9 cellular contexts compared by ENCODE assay signal in the genomic region with DNA sequence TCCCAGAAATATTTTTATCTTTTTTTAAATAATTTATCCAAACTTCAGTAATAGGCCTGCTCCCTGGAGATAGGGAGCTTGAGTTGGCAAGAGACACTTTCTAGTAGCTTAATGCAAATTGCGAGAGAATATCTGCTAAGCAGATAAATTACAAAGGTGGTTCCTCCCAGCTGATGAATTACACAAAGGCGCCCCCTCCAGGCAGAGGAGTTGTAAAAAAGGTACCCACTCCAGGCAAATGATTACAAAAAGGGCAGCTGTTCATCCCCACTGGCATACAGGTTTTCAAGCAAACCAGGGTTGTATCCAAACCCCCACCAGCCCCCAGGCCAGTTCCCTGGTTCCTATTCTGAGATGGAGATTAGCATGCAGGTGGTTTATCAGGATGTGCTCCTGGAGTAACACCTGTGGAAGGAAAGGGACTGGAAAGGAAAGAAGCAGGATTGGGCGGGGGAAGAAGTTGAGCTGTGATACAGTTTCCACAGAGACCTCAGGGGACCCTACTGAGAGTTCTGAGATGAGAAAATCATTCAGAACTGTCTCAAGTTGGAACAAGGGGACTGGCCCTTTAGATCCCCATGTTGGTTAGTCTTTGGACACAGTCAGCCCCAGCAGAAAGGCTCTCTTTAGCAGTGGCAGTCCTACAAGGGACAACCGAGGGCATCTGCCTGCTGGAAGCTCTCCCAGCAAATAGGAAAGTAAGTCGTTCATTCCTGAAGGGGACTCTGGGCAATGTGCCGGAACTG. TPM values are rescaled to one million over a fixed set of nuclear protein-coding genes. Genes with fewer than 3 reads are reported as not detected.
DNase-seq lines count a peak whose midpoint lies in the region; ATAC-seq and TF ChIP-seq lines count a peak whose summit lies in the region.
"Had no signal": no experiment of that assay in that cellular context is flagged by ENCODE, and none has a peak within 500 bp of the region (broad histone marks: within the 10 kb centered on the region; RNA-seq: fewer than 3 reads in every experiment).

No MANE protein-coding gene starts in this region.

- peaks cover 4% of the 10 kb centered on the region for H3K4me1 Mint-ChIP-seq in activated naive CD8-positive, alpha-beta T cell treated with anti-CD3 and anti-CD28 coated beads, Interleukin-2, amount 50 U/mL, for 24 hours
- H3K4me1 Mint-ChIP-seq in progenitor cell of endocrine pancreas (ENCODE audit: low read depth) = no peaks in the 10 kb centered on the region

- peak; percentile 8 to 37 (median 26) for DNase-seq in NCI-H1417 (lab: John Stamatoyannopoulos, UW)
- no peak for DNase-seq in NCI-H1417 treated with DMSO at 0.1 percent for 48 hours (lab: John Stamatoyannopoulos, UW)
- DNase-seq in Karpas-422 = peak; percentile 85
- DNase-seq in activated naive CD8-positive, alpha-beta T cell treated with anti-CD3 and anti-CD28 coated beads, Interleukin-2, amount 50 U/mL, for 24 hours = peak; percentile 61
- DNase-seq in progenitor cell of endocrine pancreas (ENCODE audit: low spot score, unreplicated experiment) = no peak
- no peak for DNase-seq in cardiac septum (ENCODE audit: low spot score)
- no peak for DNase-seq in head of caudate nucleus

- no peaks in the 10 kb centered on the region for H3K4me1 ChIP-seq in Karpas-422 (ENCODE audit: low read length)
- H3K4me1 ChIP-seq: A549 had no signal

- H4K20me1 ChIP-seq in Karpas-422 (ENCODE audit: insufficient read depth, low read depth, low read length) = 0 out of 2 replicates have a peak, but pooled peaks cover 3% of the 10 kb centered on the region

- no peak overlapping the region for H3K27ac Mint-ChIP-seq in activated naive CD8-positive, alpha-beta T cell treated with anti-CD3 and anti-CD28 coated beads, Interleukin-2, amount 50 U/mL, for 24 hours
- no peak overlapping the region for H3K27ac Mint-ChIP-seq in progenitor cell of endocrine pancreas

- TF ChIP-seq CTCF in progenitor cell of endocrine pancreas (IDR thresholded peaks at IDR 0.05; ENCODE audit: unreplicated experiment) = peak; percentile 35

- peaks cover 2% of the 10 kb centered on the region for H3K36me3 Mint-ChIP-seq in activated naive CD8-positive, alpha-beta T cell treated with anti-CD3 and anti-CD28 coated beads, Interleukin-2, amount 50 U/mL, for 24 hours (ENCODE audit: low read depth)
- H3K36me3 Mint-ChIP-seq in progenitor cell of endocrine pancreas (ENCODE audit: insufficient read depth) = no peaks in the 10 kb centered on the region

- H3K9ac ChIP-seq in Karpas-422 (ENCODE audit: low read length) = no peak overlapping the region

- no peaks in the 10 kb centered on the region for H3K79me2 ChIP-seq in Karpas-422 (ENCODE audit: low read length)

- intact Hi-C loops in cardiac septum (cut with DNase I) = no loop called here
- intact Hi-C loops in head of caudate nucleus (cut with DNase I) = no loop called here

- no peaks in the 10 kb centered on the region for H3K27me3 ChIP-seq in Karpas-422 (ENCODE audit: low read length)

- peaks cover 4% of the 10 kb centered on the region for H3K27me3 Mint-ChIP-seq in activated naive CD8-positive, alpha-beta T cell treated with anti-CD3 and anti-CD28 coated beads, Interleukin-2, amount 50 U/mL, for 24 hours
- H3K27me3 Mint-ChIP-seq in progenitor cell of endocrine pancreas = peaks cover 13% of the 10 kb centered on the region

- no peaks in the 10 kb centered on the region for H3K9me3 ChIP-seq in Karpas-422 (ENCODE audit: low read length)
- H3K9me3 ChIP-seq: A549 had no signal

- no peak overlapping the region for H3K4me3 Mint-ChIP-seq in activated naive CD8-positive, alpha-beta T cell treated with anti-CD3 and anti-CD28 coated beads, Interleukin-2, amount 50 U/mL, for 24 hours
- H3K4me3 Mint-ChIP-seq in progenitor cell of endocrine pancreas (ENCODE audit: low read depth) = no peak overlapping the region

- H3K9me3 Mint-ChIP-seq in activated naive CD8-positive, alpha-beta T cell treated with anti-CD3 and anti-CD28 coated beads, Interleukin-2, amount 50 U/mL, for 24 hours = no peaks in the 10 kb centered on the region
- no peaks in the 10 kb centered on the region for H3K9me3 Mint-ChIP-seq in progenitor cell of endocrine pancreas (ENCODE audit: low read depth)

- H3K9me2 ChIP-seq in Karpas-422 (replicated peaks; ENCODE audit: insufficient read depth, low read length) = no peaks in the 10 kb centered on the region

- ATAC-seq in activated naive CD8-positive, alpha-beta T cell treated with anti-CD3 and anti-CD28 coated beads, Interleukin-2, amount 50 U/mL, for 24 hours = no peak
- ATAC-seq in HG02571 (IDR thresholded peaks at IDR 0.05; ENCODE audit: unreplicated experiment) = no peak
- ATAC-seq: A549 had no signal

- H3K27ac ChIP-seq in Karpas-422 (ENCODE audit: low read length) = no peak overlapping the region
- H3K27ac ChIP-seq: A549 had no signal

- no peaks in the 10 kb centered on the region for H3K36me3 ChIP-seq in Karpas-422 (ENCODE audit: insufficient read depth, low read length)

- no peak overlapping the region for H2AFZ ChIP-seq in Karpas-422 (ENCODE audit: low read length)

- no peak overlapping the region for H3K4me3 ChIP-seq in Karpas-422 (ENCODE audit: low read length)
- H3K4me3 ChIP-seq: A549 had no signal

- H3K4me2 ChIP-seq in Karpas-422 (ENCODE audit: low read depth, low read length, poor library complexity, severe bottlenecking) = no peak overlapping the region
- H3K4me2 ChIP-seq: A549 had no signal

RNA-seq across cellular contexts. Expression of a gene that starts 25.5 kb away (rescaled TPM):
- not detected in 2 replicates for total RNA-seq in Karpas-422 (2014; rRNA removed; shearing (Covaris generic); ENCODE audit: low replicate concordance)
- total RNA-seq in progenitor cell of endocrine pancreas (not detected in 2 replicates), cardiac septum (0.81 TPM)

Comparison
In these comparisons a context has a peak if more than half of its experiments do, and no peak if none do; other contexts are left out.
1. DNase-seq: peak in NCI-H1417 (3 of 3), Karpas-422 (single experiment) and activated naive CD8-positive, alpha-beta T cell treated with anti-CD3 and anti-CD28 coated beads, Interleukin-2, amount 50 U/mL, for 24 hours (single experiment); none in NCI-H1417 treated with DMSO at 0.1 percent for 48 hours (single experiment), progenitor cell of endocrine pancreas (single experiment), cardiac septum (single experiment) and head of caudate nucleus (0 of 42).